Comparison of ENCODE assay signal across 19 cellular contexts in genomic region chr12:43292699-43293098, GRCh38.
DNase-seq lines count a peak whose midpoint lies in the region; TF ChIP-seq lines count a peak whose summit lies in the region.
"Had no signal": no experiment of that assay in that cellular context is flagged by ENCODE, and none has a peak within 500 bp of the region (broad histone marks: within the 10 kb centered on the region; RNA-seq: fewer than 3 reads in every experiment).

No MANE protein-coding gene starts in this region.

- no peaks in the 10 kb centered on the region for H3K9me3 ChIP-seq in spleen
- H3K9me3 ChIP-seq: right lobe of liver, transverse colon had no signal

- H3K4me3 Mint-ChIP-seq in nephron, result no peak overlapping the region
- H3K4me3 Mint-ChIP-seq: activated naive CD8-positive, alpha-beta T cell treated with anti-CD3 and anti-CD28 coated beads for 36 hours; activated T-cell treated with anti-CD3 and anti-CD28 coated beads, Interleukin-2, amount 50 U/mL, for 4 hours; neural progenitor cell had no signal

- TF ChIP-seq CTCF in epithelial cell of esophagus (IDR thresholded peaks at IDR 0.05; ENCODE audit: insufficient read depth, low read depth, low read length, missing control alignments) (no peak), nephron (IDR thresholded peaks at IDR 0.05; ENCODE audit: unreplicated experiment in 3 of 3) (no peak), spleen (IDR thresholded peaks at IDR 0.05 in 8 of 11, conservative IDR thresholded peaks at IDR 0.05 in 3 of 11) (no peak)

- H3K27me3 ChIP-seq in spleen (replicated peaks in 1 of 7), result no peaks in the 10 kb centered on the region
- H3K27me3 ChIP-seq: neural progenitor cell, right lobe of liver, transverse colon had no signal

- intact Hi-C loops in spleen (cut with DNase I; ENCODE audit: low total_unique reads), result no loop called here

- H3K9me3 Mint-ChIP-seq in nephron, result no peaks in the 10 kb centered on the region
- H3K9me3 Mint-ChIP-seq: activated naive CD8-positive, alpha-beta T cell treated with anti-CD3 and anti-CD28 coated beads for 36 hours; activated T-cell treated with anti-CD3 and anti-CD28 coated beads, Interleukin-2, amount 50 U/mL, for 4 hours had no signal

- WGBS in spleen, 5 donors, result 33 to 58% (median 52%) methylated on average over 2 of the region's 2 CpGs

- H3K36me3 Mint-ChIP-seq in nephron (ENCODE audit: low read depth), result no peaks in the 10 kb centered on the region
- H3K36me3 Mint-ChIP-seq: activated naive CD8-positive, alpha-beta T cell treated with anti-CD3 and anti-CD28 coated beads for 36 hours; neural progenitor cell had no signal

- no peak overlapping the region for H3K27ac ChIP-seq in spleen
- H3K27ac ChIP-seq: neural progenitor cell, right lobe of liver, SK-N-MC, transverse colon had no signal

- no peaks in the 10 kb centered on the region for H3K4me1 ChIP-seq in spleen
- H3K4me1 ChIP-seq: right lobe of liver, transverse colon had no signal

- no peaks in the 10 kb centered on the region for H3K27me3 Mint-ChIP-seq in nephron (ENCODE audit: low read depth)

- peaks cover 55% of the 10 kb centered on the region for H3K4me1 Mint-ChIP-seq in nephron
- H3K4me1 Mint-ChIP-seq: activated naive CD8-positive, alpha-beta T cell treated with anti-CD3 and anti-CD28 coated beads for 36 hours had no signal

- H3K27ac Mint-ChIP-seq in nephron, result peak overlapping the region; percentile 54 to 83 (median 76)
- H3K27ac Mint-ChIP-seq: activated naive CD8-positive, alpha-beta T cell treated with anti-CD3 and anti-CD28 coated beads for 36 hours; neural progenitor cell had no signal

- DNase-seq in ELR (ENCODE audit: low read depth), result peak; percentile 63
- DNase-seq in RPMI7951 (ENCODE audit: low read depth), result peak; percentile 27
- DNase-seq in epithelial cell of esophagus (ENCODE audit: low read depth), result peak; percentile 56
- no peak for DNase-seq in NCI-H524 treated with DMSO at 0.1 percent for 48 hours (lab: John Stamatoyannopoulos, UW)
- DNase-seq in mucosa of gallbladder (ENCODE audit: low spot score), result no peak
- DNase-seq in GOT3 (lab: John Stamatoyannopoulos, UW), result no peak
- no peak for DNase-seq in spleen
- DNase-seq: activated CD4-positive, alpha-beta T cell treated with anti-CD3 and anti-CD28 coated beads, Interleukin-2, amount 50 U/mL, for 4 hours; activated naive CD8-positive, alpha-beta T cell treated with anti-CD3 and anti-CD28 coated beads for 36 hours; activated T-cell treated with anti-CD3 and anti-CD28 coated beads, Interleukin-2, amount 50 U/mL, for 4 hours; DMS 273 treated with DMSO at 0.1 percent for 48 hours; erythroblast; NCI-H1105; right lobe of liver; stimulated activated CD4-positive, alpha-beta T cell treated with anti-CD3 and anti-CD28 coated beads, Interleukin-4, amount 100 ng/mL, for 4 hours; transverse colon had no signal

- no peak overlapping the region for H3K4me3 ChIP-seq in epithelial cell of esophagus (ENCODE audit: low read length)
- H3K4me3 ChIP-seq in spleen, result no peak overlapping the region
- H3K4me3 ChIP-seq: neural progenitor cell, right lobe of liver, SK-N-MC, transverse colon had no signal

- no peak for TF ChIP-seq POLR2A in spleen (IDR thresholded peaks at IDR 0.05)

- no peaks in the 10 kb centered on the region for H3K36me3 ChIP-seq in spleen
- H3K36me3 ChIP-seq: neural progenitor cell, right lobe of liver, transverse colon had no signal

Comparison
In these comparisons a context has a peak if more than half of its experiments do, and no peak if none do; other contexts are left out.
1. DNase-seq: peak in ELR (single experiment), RPMI7951 (single experiment) and epithelial cell of esophagus (single experiment); none in NCI-H524 treated with DMSO at 0.1 percent for 48 hours (single experiment), mucosa of gallbladder (single experiment), GOT3 (single experiment) and spleen (single experiment).